In the genomic region with DNA sequence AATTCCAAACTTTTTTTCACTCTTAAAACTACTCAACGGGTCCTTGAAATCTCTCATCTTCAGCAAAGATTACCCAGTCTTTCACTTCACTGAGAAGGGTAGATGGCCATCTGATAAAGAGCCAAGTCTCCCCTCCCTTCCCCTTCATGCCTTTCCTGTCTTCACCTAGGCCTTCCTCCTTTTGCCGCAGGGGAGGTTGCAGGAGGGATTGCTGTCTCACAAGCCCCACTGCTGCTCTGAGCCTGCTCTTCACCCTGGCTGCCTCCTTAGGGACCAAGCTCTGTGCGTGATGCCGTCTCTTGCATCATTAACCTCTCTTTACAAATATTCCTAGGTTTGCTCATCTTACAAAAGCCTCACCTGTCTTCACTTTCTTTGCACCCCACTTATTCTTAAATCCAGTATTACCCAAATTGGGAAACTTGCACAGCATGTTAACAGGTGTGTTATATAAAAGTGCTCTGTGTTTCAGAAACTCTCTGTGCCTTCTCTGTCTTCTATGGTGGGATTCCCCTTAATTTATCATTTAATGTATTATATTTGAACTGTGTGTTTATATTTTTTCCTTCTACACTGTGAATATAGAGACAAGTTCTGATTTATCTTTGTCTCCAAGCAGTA, we compare ENCODE assay signal across 9 cellular contexts. TPM values are rescaled to one million over a fixed set of nuclear protein-coding genes. Genes with fewer than 3 reads are reported as not detected.
DNase-seq lines count a peak whose midpoint lies in the region; ATAC-seq, FAIRE-seq and TF ChIP-seq lines count a peak whose summit lies in the region.
"Had no signal": no experiment of that assay in that cellular context is flagged by ENCODE, and none has a peak within 500 bp of the region (broad histone marks: within the 10 kb centered on the region; RNA-seq: fewer than 3 reads in every experiment).

No MANE protein-coding gene starts in this region.

- FAIRE-seq in GM19239 (lab: Jason Lieb, UNC) (peak; percentile 89), H54 (lab: Jason Lieb, UNC) (no peak)

- H3K9me3 Mint-ChIP-seq in WTC11 = no peaks in the 10 kb centered on the region

- H3K36me3 Mint-ChIP-seq in WTC11 = peaks cover 5% of the 10 kb centered on the region; the same call in 1 of the 2 replicates

- no peak for TF ChIP-seq POLR2A in H54 (IDR thresholded peaks at IDR 0.05; ENCODE audit: low read depth, low read length)

- peak overlapping the region; percentile 87 for H3K27ac Mint-ChIP-seq in WTC11

- TF ChIP-seq CTCF in BE2C (IDR thresholded peaks at IDR 0.05; ENCODE audit: low read depth, low read length) (no peak), WTC11 (IDR thresholded peaks at IDR 0.05) (no peak)

- no peaks in the 10 kb centered on the region for H3K9me3 ChIP-seq in BE2C

- H3K27me3 Mint-ChIP-seq in WTC11 (ENCODE audit: low read depth) = no peaks in the 10 kb centered on the region

- POLR2A ChIA-PET in WTC11 (lab: Charles Lee) = no interaction called here

- CTCF ChIA-PET in WTC11 (lab: Charles Lee) = no interaction called here

- peak overlapping the region; percentile 1; the same call in 1 of the 2 replicates for H3K4me3 Mint-ChIP-seq in WTC11

- peaks cover 36% of the 10 kb centered on the region for H3K4me1 Mint-ChIP-seq in WTC11

- DNase-seq in BE2C (peak; percentile 54), GM19239 (ENCODE audit: insufficient read length, low spot score) (no peak), WTC11 (ENCODE audit: low spot score) (peak; percentile 18), islet precursor cell (peak; percentile 93), H54 (ENCODE audit: insufficient read length, low spot score) (no peak), NCI-H146 (lab: John Stamatoyannopoulos, UW) (no peak)
- DNase-seq: stimulated activated CD4-positive, alpha-beta T cell treated with anti-CD3 and anti-CD28 coated beads, Interleukin-2, amount 100 ng/mL, for 24 hours had no signal

- ATAC-seq in WTC11 (peak; percentile 8; the same call in 1 of the 2 replicates), GM21529 (IDR thresholded peaks at IDR 0.05; ENCODE audit: unreplicated experiment) (no peak), GM18907 (IDR thresholded peaks at IDR 0.05; ENCODE audit: unreplicated experiment) (no peak)

- H3K36me3 ChIP-seq in BE2C = no peaks in the 10 kb centered on the region

- H3K4me1 ChIP-seq in BE2C = no peaks in the 10 kb centered on the region

- H3K27me3 ChIP-seq in BE2C = no peaks in the 10 kb centered on the region

- H3K4me3 ChIP-seq in BE2C (ENCODE audit: low read depth, low read length) = peak overlapping the region; percentile 41

TF ChIP-seq in WTC11, 78 proteins besides CTCF, POLR2A, EP300 and RAD21:
- no peak for TF ChIP-seq E2F5 (CRISPR knock-in tag; IDR thresholded peaks at IDR 0.05)
- TF ChIP-seq, protein P1, sequence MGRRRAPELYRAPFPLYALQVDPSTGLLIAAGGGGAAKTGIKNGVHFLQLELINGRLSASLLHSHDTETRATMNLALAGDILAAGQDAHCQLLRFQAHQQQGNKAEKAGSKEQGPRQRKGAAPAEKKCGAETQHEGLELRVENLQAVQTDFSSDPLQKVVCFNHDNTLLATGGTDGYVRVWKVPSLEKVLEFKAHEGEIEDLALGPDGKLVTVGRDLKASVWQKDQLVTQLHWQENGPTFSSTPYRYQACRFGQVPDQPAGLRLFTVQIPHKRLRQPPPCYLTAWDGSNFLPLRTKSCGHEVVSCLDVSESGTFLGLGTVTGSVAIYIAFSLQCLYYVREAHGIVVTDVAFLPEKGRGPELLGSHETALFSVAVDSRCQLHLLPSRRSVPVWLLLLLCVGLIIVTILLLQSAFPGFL (CRISPR knock-in tag; IDR thresholded peaks at IDR 0.05; ENCODE audit: borderline replicate concordance) = no peak

RNA-seq across cellular contexts. Expression of gene ZFX, which starts 3.8 kb away (rescaled TPM):
- 7.8 TPM for polyA plus RNA-seq in BE2C (2012; ENCODE audit: insufficient read depth, insufficient read length, low read depth)
- 19.3 to 24.3 TPM (median 23.4 TPM) in 3 replicates for total RNA-seq in WTC11 (2021)

Comparison
In these comparisons a context has a peak if more than half of its experiments do, and no peak if none do; other contexts are left out.
1. DNase-seq: peak in BE2C (single experiment), WTC11 (single experiment) and islet precursor cell (single experiment); none in GM19239 (single experiment), H54 (single experiment) and NCI-H146 (single experiment).